ENCODE assay signal across 1 cellular context in the genomic region with DNA sequence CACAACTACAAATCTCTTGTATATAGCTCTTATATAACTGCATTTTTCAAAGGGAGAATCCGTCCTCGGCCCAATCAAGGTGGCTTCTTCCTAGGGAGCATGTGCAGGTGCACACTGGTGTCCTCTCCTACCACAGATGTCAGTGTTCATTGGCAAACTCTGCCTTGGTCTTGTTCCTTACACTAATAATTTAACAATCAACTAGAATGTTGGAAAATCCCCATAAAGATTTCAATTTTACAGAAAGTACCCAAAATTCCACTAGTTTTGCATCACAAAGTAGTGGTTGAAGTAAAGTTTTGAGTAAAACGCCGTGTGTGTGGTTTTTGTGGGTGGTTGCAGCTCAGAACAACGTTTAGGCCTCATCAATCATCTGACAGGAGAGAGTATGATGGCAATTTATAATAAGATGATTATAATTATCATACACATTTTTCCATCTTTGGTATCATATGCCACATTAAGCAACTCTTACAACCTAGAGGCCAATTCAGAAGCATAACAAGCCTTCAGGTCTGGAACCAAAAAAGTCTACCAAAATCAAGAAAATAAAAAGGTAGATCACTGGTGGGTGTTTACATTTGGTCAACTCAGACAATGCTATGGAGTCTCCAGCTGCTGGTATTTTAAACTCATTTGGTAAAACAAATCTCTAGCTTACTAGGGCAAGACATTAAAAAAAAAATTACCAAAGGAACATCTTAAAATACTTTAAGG.
TF ChIP-seq lines count a peak whose summit lies in the region.

No MANE protein-coding gene starts in this region.

TF ChIP-seq in WTC11, 78 proteins besides CTCF, POLR2A, EP300 and RAD21 (continued from another document):
- no peak for TF ChIP-seq ZNF396 (CRISPR knock-in tag; IDR thresholded peaks at IDR 0.05; ENCODE audit: borderline replicate concordance)
- TF ChIP-seq, protein P1, sequence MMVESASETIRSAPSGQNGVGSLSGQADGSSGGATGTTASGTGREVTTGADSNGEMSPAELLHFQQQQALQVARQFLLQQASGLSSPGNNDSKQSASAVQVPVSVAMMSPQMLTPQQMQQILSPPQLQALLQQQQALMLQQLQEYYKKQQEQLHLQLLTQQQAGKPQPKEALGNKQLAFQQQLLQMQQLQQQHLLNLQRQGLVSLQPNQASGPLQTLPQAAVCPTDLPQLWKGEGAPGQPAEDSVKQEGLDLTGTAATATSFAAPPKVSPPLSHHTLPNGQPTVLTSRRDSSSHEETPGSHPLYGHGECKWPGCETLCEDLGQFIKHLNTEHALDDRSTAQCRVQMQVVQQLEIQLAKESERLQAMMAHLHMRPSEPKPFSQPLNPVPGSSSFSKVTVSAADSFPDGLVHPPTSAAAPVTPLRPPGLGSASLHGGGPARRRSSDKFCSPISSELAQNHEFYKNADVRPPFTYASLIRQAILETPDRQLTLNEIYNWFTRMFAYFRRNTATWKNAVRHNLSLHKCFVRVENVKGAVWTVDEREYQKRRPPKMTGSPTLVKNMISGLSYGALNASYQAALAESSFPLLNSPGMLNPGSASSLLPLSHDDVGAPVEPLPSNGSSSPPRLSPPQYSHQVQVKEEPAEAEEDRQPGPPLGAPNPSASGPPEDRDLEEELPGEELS (CRISPR knock-in tag; IDR thresholded peaks at IDR 0.05), result no peak
- TF ChIP-seq KAT7 (CRISPR knock-in tag; IDR thresholded peaks at IDR 0.05; ENCODE audit: borderline replicate concordance), result no peak
- no peak for TF ChIP-seq RELA (CRISPR knock-in tag; IDR thresholded peaks at IDR 0.05; ENCODE audit: borderline replicate concordance)
